1 cellular context compared by ENCODE assay signal in the genomic region with DNA sequence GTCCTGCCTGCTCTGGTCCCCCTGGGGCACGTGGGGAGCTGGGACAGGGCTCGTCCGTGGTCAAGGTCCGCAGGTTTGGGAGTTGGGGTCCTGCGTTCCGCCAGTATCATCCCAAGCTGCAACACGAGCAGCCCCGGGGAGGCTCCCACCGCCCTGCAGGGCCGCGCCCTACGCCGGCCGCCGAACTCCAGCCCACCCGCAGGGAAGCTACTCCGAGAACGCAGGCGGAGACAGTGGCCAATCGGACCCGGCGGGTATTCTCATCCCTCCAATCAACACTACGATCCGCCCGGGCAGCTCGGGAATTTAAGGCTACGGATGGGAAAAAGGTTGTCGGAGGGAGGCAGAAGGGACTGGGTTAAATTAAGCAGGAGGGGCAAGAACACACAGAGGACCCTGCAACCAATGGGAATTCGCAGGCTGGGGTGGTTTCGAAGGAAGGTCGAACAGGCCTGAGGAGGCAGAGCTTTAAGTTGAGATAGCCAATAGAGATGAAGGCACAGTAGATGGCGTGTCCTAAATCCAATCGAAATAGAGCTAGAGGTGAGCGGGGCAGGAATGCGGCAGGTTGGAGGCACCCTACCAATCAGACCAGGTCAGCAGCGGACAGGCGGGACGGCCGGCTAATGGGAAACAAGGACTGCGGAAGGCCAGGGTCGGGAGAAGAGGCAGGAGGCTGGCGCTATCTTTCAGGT.
TF ChIP-seq lines count a peak whose summit lies in the region.

No MANE protein-coding gene starts in this region.

TF ChIP-seq in K562, 482 proteins besides CTCF, POLR2A, EP300 and RAD21 (continued from another document and continues in another):
- TF ChIP-seq, protein P1, sequence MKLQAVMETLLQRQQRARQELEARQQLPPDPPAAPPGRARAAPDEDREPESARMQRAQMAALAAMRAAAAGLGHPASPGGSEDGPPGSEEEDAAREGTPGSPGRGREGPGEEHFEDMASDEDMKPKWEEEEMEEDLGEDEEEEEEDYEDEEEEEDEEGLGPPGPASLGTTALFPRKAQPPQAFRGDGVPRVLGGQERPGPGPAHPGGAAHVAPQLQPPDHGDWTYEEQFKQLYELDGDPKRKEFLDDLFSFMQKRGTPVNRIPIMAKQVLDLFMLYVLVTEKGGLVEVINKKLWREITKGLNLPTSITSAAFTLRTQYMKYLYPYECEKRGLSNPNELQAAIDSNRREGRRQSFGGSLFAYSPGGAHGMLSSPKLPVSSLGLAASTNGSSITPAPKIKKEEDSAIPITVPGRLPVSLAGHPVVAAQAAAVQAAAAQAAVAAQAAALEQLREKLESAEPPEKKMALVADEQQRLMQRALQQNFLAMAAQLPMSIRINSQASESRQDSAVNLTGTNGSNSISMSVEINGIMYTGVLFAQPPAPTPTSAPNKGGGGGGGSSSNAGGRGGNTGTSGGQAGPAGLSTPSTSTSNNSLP (IDR thresholded peaks at IDR 0.05; ENCODE audit: borderline replicate concordance, low read depth, low read length) = peak; percentile 82; the same call in 1 of the 2 replicates
- TF ChIP-seq YBX1 (IDR thresholded peaks at IDR 0.05) (no peak), PCBP2 (IDR thresholded peaks at IDR 0.05; ENCODE audit: low read depth, low read length, poor library complexity, severe bottlenecking) (no peak), MCM7 (IDR thresholded peaks at IDR 0.05) (no peak), NBN (IDR thresholded peaks at IDR 0.05; ENCODE audit: low read depth) (no peak), PHF8 (IDR thresholded peaks at IDR 0.05; ENCODE audit: borderline replicate concordance, low read length) (peak; percentile 45; the same call in 1 of the 2 replicates), TCFL5 (CRISPR knock-in tag; conservative IDR thresholded peaks at IDR 0.05) (no peak), GABPB1 (CRISPR knock-in tag; IDR thresholded peaks at IDR 0.05) (peak; percentile 54), RBBP5 (IDR thresholded peaks at IDR 0.05; ENCODE audit: borderline replicate concordance, insufficient read depth, low read length, poor library complexity, severe bottlenecking) (peak; percentile 32), ZNF584 (CRISPR knock-in tag; IDR thresholded peaks at IDR 0.05; ENCODE audit: low read depth) (0 out of 2 replicates have a peak, but pooled peaks have one; percentile 24), RBFOX2 (IDR thresholded peaks at IDR 0.05; ENCODE audit: low read depth, low read length) (peak; percentile 61), FOXA1 (IDR thresholded peaks at IDR 0.05; ENCODE audit: borderline replicate concordance) (no peak), ZNF384 (IDR thresholded peaks at IDR 0.05; ENCODE audit: low read depth, low read length) (no peak), JUND (IDR thresholded peaks at IDR 0.05; ENCODE audit: borderline replicate concordance, low read depth, low read length) (no peak), JUND (tag; IDR thresholded peaks at IDR 0.05; ENCODE audit: borderline replicate concordance, low read depth, low read length) (no peak), TEAD1 (CRISPR knock-in tag; IDR thresholded peaks at IDR 0.05) (peak; percentile 15 to 94; a peak in 2 of 4 replicates), TEAD2 (tag; IDR thresholded peaks at IDR 0.05) (peak; percentile 89), FOS (IDR thresholded peaks at IDR 0.05; ENCODE audit: extremely low read depth, insufficient read length) (peak; percentile 98), FOXK2 (conservative IDR thresholded peaks at IDR 0.05 in 1 of 2, IDR thresholded peaks at IDR 0.05 in 1 of 2; ENCODE audit: low read depth in 2 of 2) (peak; percentile 58 to 69; a peak in 2 of 4 replicates), SRSF7 (optimal IDR thresholded peaks at IDR 0.05; ENCODE audit: low read depth, low read length) (no peak), POLR2B (IDR thresholded peaks at IDR 0.05; ENCODE audit: low read depth, partially characterized antibody) (peak; percentile 16), HNRNPH1 (optimal IDR thresholded peaks at IDR 0.05; ENCODE audit: low read depth, low read length) (no peak), ZNF184 (CRISPR knock-in tag; IDR thresholded peaks at IDR 0.05) (no peak), MEIS2 (IDR thresholded peaks at IDR 0.05; ENCODE audit: partially characterized antibody) (no peak), ZNF57 (CRISPR knock-in tag; IDR thresholded peaks at IDR 0.05) (no peak), CREM (IDR thresholded peaks at IDR 0.05; ENCODE audit: low read depth) (peak; percentile 65), SREBF1 (IDR thresholded peaks at IDR 0.05; ENCODE audit: borderline replicate concordance, low read depth, low read length) (no peak), ZBTB17 (CRISPR knock-in tag; IDR thresholded peaks at IDR 0.05) (0 out of 2 replicates have a peak, but pooled peaks have one; percentile 60), POLR2G (IDR thresholded peaks at IDR 0.05; ENCODE audit: low read depth, low read length) (peak; percentile 82), FIP1L1 (IDR thresholded peaks at IDR 0.05; ENCODE audit: low read depth, low read length, poor library complexity, severe bottlenecking) (no peak)
- TF ChIP-seq, protein P2, sequence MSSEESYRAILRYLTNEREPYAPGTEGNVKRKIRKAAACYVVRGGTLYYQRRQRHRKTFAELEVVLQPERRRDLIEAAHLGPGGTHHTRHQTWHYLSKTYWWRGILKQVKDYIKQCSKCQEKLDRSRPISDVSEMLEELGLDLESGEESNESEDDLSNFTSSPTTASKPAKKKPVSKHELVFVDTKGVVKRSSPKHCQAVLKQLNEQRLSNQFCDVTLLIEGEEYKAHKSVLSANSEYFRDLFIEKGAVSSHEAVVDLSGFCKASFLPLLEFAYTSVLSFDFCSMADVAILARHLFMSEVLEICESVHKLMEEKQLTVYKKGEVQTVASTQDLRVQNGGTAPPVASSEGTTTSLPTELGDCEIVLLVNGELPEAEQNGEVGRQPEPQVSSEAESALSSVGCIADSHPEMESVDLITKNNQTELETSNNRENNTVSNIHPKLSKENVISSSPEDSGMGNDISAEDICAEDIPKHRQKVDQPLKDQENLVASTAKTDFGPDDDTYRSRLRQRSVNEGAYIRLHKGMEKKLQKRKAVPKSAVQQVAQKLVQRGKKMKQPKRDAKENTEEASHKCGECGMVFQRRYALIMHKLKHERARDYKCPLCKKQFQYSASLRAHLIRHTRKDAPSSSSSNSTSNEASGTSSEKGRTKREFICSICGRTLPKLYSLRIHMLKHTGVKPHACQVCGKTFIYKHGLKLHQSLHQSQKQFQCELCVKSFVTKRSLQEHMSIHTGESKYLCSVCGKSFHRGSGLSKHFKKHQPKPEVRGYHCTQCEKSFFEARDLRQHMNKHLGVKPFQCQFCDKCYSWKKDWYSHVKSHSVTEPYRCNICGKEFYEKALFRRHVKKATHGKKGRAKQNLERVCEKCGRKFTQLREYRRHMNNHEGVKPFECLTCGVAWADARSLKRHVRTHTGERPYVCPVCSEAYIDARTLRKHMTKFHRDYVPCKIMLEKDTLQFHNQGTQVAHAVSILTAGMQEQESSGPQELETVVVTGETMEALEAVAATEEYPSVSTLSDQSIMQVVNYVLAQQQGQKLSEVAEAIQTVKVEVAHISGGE (CRISPR knock-in tag; IDR thresholded peaks at IDR 0.05) = peak in 2 of 3 experiments; percentile 11 to 64; a peak in 1 of 6 replicates
- TF ChIP-seq, protein P3, sequence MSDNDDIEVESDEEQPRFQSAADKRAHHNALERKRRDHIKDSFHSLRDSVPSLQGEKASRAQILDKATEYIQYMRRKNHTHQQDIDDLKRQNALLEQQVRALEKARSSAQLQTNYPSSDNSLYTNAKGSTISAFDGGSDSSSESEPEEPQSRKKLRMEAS (CRISPR knock-in tag; IDR thresholded peaks at IDR 0.05) = peak; percentile 80
- TF ChIP-seq, protein P4, sequence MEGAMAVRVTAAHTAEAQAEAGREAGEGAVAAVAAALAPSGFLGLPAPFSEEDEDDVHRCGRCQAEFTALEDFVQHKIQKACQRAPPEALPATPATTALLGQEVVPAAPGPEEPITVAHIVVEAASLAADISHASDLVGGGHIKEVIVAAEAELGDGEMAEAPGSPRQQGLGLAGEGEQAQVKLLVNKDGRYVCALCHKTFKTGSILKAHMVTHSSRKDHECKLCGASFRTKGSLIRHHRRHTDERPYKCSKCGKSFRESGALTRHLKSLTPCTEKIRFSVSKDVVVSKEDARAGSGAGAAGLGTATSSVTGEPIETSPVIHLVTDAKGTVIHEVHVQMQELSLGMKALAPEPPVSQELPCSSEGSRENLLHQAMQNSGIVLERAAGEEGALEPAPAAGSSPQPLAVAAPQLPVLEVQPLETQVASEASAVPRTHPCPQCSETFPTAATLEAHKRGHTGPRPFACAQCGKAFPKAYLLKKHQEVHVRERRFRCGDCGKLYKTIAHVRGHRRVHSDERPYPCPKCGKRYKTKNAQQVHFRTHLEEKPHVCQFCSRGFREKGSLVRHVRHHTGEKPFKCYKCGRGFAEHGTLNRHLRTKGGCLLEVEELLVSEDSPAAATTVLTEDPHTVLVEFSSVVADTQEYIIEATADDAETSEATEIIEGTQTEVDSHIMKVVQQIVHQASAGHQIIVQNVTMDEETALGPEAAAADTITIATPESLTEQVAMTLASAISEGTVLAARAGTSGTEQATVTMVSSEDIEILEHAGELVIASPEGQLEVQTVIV (CRISPR knock-in tag; IDR thresholded peaks at IDR 0.05; ENCODE audit: borderline replicate concordance) = no peak
- TF ChIP-seq, protein P5, sequence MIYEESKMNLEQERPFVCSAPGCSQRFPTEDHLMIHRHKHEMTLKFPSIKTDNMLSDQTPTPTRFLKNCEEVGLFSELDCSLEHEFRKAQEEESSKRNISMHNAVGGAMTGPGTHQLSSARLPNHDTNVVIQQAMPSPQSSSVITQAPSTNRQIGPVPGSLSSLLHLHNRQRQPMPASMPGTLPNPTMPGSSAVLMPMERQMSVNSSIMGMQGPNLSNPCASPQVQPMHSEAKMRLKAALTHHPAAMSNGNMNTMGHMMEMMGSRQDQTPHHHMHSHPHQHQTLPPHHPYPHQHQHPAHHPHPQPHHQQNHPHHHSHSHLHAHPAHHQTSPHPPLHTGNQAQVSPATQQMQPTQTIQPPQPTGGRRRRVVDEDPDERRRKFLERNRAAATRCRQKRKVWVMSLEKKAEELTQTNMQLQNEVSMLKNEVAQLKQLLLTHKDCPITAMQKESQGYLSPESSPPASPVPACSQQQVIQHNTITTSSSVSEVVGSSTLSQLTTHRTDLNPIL (CRISPR knock-in tag; IDR thresholded peaks at IDR 0.05) = no peak
- TF ChIP-seq, protein P6, sequence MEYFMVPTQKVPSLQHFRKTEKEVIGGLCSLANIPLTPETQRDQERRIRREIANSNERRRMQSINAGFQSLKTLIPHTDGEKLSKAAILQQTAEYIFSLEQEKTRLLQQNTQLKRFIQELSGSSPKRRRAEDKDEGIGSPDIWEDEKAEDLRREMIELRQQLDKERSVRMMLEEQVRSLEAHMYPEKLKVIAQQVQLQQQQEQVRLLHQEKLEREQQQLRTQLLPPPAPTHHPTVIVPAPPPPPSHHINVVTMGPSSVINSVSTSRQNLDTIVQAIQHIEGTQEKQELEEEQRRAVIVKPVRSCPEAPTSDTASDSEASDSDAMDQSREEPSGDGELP (CRISPR knock-in tag; IDR thresholded peaks at IDR 0.05; ENCODE audit: borderline replicate concordance) = 0 out of 2 replicates have a peak, but pooled peaks have one; percentile 7
- TF ChIP-seq, protein P7, sequence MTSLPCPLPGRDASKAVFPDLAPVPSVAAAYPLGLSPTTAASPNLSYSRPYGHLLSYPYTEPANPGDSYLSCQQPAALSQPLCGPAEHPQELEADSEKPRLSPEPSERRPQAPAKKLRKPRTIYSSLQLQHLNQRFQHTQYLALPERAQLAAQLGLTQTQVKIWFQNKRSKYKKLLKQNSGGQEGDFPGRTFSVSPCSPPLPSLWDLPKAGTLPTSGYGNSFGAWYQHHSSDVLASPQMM (CRISPR knock-in tag; IDR thresholded peaks at IDR 0.05) = no peak
- TF ChIP-seq, protein P8, sequence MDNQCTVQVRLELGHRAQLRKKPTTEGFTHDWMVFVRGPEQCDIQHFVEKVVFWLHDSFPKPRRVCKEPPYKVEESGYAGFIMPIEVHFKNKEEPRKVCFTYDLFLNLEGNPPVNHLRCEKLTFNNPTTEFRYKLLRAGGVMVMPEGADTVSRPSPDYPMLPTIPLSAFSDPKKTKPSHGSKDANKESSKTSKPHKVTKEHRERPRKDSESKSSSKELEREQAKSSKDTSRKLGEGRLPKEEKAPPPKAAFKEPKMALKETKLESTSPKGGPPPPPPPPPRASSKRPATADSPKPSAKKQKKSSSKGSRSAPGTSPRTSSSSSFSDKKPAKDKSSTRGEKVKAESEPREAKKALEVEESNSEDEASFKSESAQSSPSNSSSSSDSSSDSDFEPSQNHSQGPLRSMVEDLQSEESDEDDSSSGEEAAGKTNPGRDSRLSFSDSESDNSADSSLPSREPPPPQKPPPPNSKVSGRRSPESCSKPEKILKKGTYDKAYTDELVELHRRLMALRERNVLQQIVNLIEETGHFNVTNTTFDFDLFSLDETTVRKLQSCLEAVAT (IDR thresholded peaks at IDR 0.05) = peak in 1 of 2 experiments; percentile 97; a peak in 2 of 4 replicates
- TF ChIP-seq, protein P9, sequence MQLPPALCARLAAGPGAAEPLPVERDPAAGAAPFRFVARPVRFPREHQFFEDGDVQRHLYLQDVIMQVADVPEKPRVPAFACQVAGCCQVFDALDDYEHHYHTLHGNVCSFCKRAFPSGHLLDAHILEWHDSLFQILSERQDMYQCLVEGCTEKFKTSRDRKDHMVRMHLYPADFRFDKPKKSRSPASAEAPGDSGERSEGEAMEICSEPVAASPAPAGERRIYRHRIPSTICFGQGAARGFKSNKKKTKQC (CRISPR knock-in tag; IDR thresholded peaks at IDR 0.05) = peak; percentile 49; the same call in 1 of the 2 replicates
- TF ChIP-seq, protein P10, sequence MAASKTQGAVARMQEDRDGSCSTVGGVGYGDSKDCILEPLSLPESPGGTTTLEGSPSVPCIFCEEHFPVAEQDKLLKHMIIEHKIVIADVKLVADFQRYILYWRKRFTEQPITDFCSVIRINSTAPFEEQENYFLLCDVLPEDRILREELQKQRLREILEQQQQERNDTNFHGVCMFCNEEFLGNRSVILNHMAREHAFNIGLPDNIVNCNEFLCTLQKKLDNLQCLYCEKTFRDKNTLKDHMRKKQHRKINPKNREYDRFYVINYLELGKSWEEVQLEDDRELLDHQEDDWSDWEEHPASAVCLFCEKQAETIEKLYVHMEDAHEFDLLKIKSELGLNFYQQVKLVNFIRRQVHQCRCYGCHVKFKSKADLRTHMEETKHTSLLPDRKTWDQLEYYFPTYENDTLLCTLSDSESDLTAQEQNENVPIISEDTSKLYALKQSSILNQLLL (CRISPR knock-in tag; IDR thresholded peaks at IDR 0.05; ENCODE audit: borderline replicate concordance) = no peak
- TF ChIP-seq, protein P11, sequence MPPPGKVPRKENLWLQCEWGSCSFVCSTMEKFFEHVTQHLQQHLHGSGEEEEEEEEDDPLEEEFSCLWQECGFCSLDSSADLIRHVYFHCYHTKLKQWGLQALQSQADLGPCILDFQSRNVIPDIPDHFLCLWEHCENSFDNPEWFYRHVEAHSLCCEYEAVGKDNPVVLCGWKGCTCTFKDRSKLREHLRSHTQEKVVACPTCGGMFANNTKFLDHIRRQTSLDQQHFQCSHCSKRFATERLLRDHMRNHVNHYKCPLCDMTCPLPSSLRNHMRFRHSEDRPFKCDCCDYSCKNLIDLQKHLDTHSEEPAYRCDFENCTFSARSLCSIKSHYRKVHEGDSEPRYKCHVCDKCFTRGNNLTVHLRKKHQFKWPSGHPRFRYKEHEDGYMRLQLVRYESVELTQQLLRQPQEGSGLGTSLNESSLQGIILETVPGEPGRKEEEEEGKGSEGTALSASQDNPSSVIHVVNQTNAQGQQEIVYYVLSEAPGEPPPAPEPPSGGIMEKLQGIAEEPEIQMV (tag; conservative IDR thresholded peaks at IDR 0.05; ENCODE audit: low read depth) = no peak
- TF ChIP-seq, protein P12, sequence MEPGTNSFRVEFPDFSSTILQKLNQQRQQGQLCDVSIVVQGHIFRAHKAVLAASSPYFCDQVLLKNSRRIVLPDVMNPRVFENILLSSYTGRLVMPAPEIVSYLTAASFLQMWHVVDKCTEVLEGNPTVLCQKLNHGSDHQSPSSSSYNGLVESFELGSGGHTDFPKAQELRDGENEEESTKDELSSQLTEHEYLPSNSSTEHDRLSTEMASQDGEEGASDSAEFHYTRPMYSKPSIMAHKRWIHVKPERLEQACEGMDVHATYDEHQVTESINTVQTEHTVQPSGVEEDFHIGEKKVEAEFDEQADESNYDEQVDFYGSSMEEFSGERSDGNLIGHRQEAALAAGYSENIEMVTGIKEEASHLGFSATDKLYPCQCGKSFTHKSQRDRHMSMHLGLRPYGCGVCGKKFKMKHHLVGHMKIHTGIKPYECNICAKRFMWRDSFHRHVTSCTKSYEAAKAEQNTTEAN (CRISPR knock-in tag; IDR thresholded peaks at IDR 0.05) = no peak
